ENCODE assay signal across 1 cellular context in the genomic region with DNA sequence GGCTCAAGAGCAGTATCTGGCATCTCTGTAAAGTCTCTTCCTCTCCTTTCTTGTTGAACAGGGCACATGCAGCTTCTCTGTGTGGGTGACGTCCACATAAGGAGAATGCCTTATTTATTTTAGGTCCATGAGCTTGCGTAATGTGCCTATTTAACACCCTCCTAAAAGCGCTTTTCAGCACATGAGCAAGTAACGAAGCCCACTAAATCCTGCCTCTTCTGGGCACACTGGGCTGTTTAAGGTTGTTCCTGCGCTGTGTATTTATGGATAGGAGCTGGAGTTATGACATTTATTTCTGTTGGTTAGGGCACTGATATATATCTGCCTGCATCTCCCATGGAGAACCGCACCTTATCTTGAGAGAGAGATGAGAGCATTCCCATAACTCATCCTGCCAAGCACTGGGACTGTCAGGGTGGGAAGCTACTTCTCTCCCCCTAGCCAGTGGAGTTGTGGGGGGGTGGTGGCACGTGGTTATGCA.
TF ChIP-seq lines count a peak whose summit lies in the region.

No MANE protein-coding gene starts in this region.

TF ChIP-seq in SK-N-SH treated with all-trans-retinoic acid at 6 μM for 48 hours, 23 proteins besides CTCF, POLR2A, EP300 and RAD21 (continued from another document):
- TF ChIP-seq, protein P1, sequence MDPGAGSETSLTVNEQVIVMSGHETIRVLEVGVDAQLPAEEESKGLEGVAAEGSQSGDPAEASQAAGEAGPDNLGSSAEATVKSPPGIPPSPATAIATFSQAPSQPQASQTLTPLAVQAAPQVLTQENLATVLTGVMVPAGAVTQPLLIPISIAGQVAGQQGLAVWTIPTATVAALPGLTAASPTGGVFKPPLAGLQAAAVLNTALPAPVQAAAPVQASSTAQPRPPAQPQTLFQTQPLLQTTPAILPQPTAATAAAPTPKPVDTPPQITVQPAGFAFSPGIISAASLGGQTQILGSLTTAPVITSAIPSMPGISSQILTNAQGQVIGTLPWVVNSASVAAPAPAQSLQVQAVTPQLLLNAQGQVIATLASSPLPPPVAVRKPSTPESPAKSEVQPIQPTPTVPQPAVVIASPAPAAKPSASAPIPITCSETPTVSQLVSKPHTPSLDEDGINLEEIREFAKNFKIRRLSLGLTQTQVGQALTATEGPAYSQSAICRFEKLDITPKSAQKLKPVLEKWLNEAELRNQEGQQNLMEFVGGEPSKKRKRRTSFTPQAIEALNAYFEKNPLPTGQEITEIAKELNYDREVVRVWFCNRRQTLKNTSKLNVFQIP (CRISPR knock-in tag; IDR thresholded peaks at IDR 0.05; ENCODE audit: borderline replicate concordance, low read depth) = no peak
- TF ChIP-seq CSDC2 (CRISPR knock-in tag; IDR thresholded peaks at IDR 0.05) (no peak), ZNF565 (CRISPR knock-in tag; conservative IDR thresholded peaks at IDR 0.05; ENCODE audit: low read depth) (no peak), TCF4 (CRISPR knock-in tag; IDR thresholded peaks at IDR 0.05; ENCODE audit: borderline replicate concordance) (no peak)
- TF ChIP-seq, protein P2, sequence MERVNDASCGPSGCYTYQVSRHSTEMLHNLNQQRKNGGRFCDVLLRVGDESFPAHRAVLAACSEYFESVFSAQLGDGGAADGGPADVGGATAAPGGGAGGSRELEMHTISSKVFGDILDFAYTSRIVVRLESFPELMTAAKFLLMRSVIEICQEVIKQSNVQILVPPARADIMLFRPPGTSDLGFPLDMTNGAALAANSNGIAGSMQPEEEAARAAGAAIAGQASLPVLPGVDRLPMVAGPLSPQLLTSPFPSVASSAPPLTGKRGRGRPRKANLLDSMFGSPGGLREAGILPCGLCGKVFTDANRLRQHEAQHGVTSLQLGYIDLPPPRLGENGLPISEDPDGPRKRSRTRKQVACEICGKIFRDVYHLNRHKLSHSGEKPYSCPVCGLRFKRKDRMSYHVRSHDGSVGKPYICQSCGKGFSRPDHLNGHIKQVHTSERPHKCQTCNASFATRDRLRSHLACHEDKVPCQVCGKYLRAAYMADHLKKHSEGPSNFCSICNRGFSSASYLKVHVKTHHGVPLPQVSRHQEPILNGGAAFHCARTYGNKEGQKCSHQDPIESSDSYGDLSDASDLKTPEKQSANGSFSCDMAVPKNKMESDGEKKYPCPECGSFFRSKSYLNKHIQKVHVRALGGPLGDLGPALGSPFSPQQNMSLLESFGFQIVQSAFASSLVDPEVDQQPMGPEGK (CRISPR knock-in tag; IDR thresholded peaks at IDR 0.05; ENCODE audit: borderline replicate concordance) = no peak
- TF ChIP-seq, protein P3, sequence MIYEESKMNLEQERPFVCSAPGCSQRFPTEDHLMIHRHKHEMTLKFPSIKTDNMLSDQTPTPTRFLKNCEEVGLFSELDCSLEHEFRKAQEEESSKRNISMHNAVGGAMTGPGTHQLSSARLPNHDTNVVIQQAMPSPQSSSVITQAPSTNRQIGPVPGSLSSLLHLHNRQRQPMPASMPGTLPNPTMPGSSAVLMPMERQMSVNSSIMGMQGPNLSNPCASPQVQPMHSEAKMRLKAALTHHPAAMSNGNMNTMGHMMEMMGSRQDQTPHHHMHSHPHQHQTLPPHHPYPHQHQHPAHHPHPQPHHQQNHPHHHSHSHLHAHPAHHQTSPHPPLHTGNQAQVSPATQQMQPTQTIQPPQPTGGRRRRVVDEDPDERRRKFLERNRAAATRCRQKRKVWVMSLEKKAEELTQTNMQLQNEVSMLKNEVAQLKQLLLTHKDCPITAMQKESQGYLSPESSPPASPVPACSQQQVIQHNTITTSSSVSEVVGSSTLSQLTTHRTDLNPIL (CRISPR knock-in tag; IDR thresholded peaks at IDR 0.05; ENCODE audit: low read depth) = no peak
TF ChIP-seq in SK-N-SH treated with all-trans-retinoic acid at 6 μM for 48 hours: peak in this region for 0.
